ENCODE assay signal across 10 cellular contexts in genomic region chr9:78243130-78243529, GRCh38.
"Had no signal": no experiment of that assay in that cellular context is flagged by ENCODE, and none has a peak within 500 bp of the region (broad histone marks: within the 10 kb centered on the region; RNA-seq: fewer than 3 reads in every experiment).

No MANE protein-coding gene starts in this region.

- H3K27ac ChIP-seq: HL-60 had no signal

- H3K4me2 ChIP-seq: GM23338 had no signal

- H2AFZ ChIP-seq: GM23338 had no signal

- ATAC-seq: GM23338, HCT116, K562 had no signal

- H3K9me3 ChIP-seq: HAP-1 had no signal

- FAIRE-seq: H1, K562 had no signal

- DNase-seq: H7, HFFc6, IMR-90, KG1 had no signal

- H3K4me3 ChIP-seq: GM23338, HAP-1, K562 had no signal
